In genomic region chrX:50691820-50692219, GRCh38 we compare ENCODE assay signal across 8 cellular contexts.
DNase-seq lines count a peak whose midpoint lies in the region; ATAC-seq and TF ChIP-seq lines count a peak whose summit lies in the region.

No MANE protein-coding gene starts in this region.

- ATAC-seq in T-helper 17 cell (peak; percentile 63), HG03196 (IDR thresholded peaks at IDR 0.05; ENCODE audit: unreplicated experiment) (no peak)

- H3K4me3 ChIP-seq in AG04449 (ENCODE audit: low read depth, low read length), result no peak overlapping the region
- no peak overlapping the region for H3K4me3 ChIP-seq in GM23248

- H3K79me2 ChIP-seq in GM23248 (ENCODE audit: insufficient read depth), result no peaks in the 10 kb centered on the region

- H3K27me3 Mint-ChIP-seq in T-helper 17 cell, result peaks cover 17% of the 10 kb centered on the region

- POLR2A ChIA-PET in AG04449 (lab: Yijun Ruan, JAX), result no interaction called here

- no peaks in the 10 kb centered on the region for H3K9me2 ChIP-seq in GM23248 (ENCODE audit: insufficient read depth)

- peak; percentile 29 for TF ChIP-seq CTCF in AG04449 (IDR thresholded peaks at IDR 0.05; ENCODE audit: insufficient read depth, low read length, missing control alignments)

- H3K9ac ChIP-seq in GM23248, result no peak overlapping the region

- in situ Hi-C loops in GM23248 (cut with MboI), result no loop called here

- WGBS in GM23248 (ENCODE audit: low coverage in 1 of 2, low lambda C conversion rate in 2 of 2, missing lambda C conversion rate in 2 of 2), 2 experiments, result 21 to 22% methylated on average over 5 of the region's 5 CpGs

- no peak for DNase-seq in AG04449 (ENCODE audit: low read depth, low spot score)
- DNase-seq in ELR (ENCODE audit: low read depth), result peak; percentile 29
- peak; percentile 61 for DNase-seq in GM23248
- DNase-seq in LoVo (ENCODE audit: low spot score), result peak; percentile 34
- no peak for DNase-seq in T-helper 17 cell
- peak; percentile 28 for DNase-seq in fibroblast of the conjunctiva (ENCODE audit: low read depth)
- peak; percentile 35 for DNase-seq in pons (ENCODE audit: low spot score)

- no peak overlapping the region for H3K27ac Mint-ChIP-seq in T-helper 17 cell

- 0 out of 2 replicates have a peak overlapping the region, but pooled peaks have one; percentile 29 for H2AFZ ChIP-seq in GM23248

- H3K9me3 ChIP-seq in GM23248 (ENCODE audit: low read depth), result no peaks in the 10 kb centered on the region
- no peaks in the 10 kb centered on the region for H3K9me3 ChIP-seq in T-helper 17 cell (ENCODE audit: control insufficient read depth, low read length, poor library complexity, severe bottlenecking)

- no peaks in the 10 kb centered on the region for H3K4me1 ChIP-seq in GM23248 (ENCODE audit: insufficient read depth)

- no peaks in the 10 kb centered on the region for H4K20me1 ChIP-seq in GM23248 (ENCODE audit: insufficient read depth)

- no peak overlapping the region for H3K4me3 Mint-ChIP-seq in T-helper 17 cell

- no peaks in the 10 kb centered on the region for H3K27me3 ChIP-seq in GM23248 (replicated peaks; ENCODE audit: insufficient read depth)

- H3K36me3 Mint-ChIP-seq in T-helper 17 cell (ENCODE audit: low read depth), result no peaks in the 10 kb centered on the region

- CTCF ChIA-PET in AG04449 (lab: Yijun Ruan, JAX), result interaction anchor here (0.7 to 2.0 kb wide), 38 partner anchors 8 to 772 kb away, joined by 3 to 30 read pairs (median 4); no protein-coding TSS in a partner anchor

- H3K36me3 ChIP-seq in GM23248 (ENCODE audit: low read depth), result no peaks in the 10 kb centered on the region

- no peak overlapping the region for H3K4me2 ChIP-seq in GM23248 (ENCODE audit: unreplicated experiment)

- H3F3A ChIP-seq in GM23248 (ENCODE audit: insufficient read depth), result no peaks in the 10 kb centered on the region

- no peak overlapping the region for H3K27ac ChIP-seq in GM23248

- no peaks in the 10 kb centered on the region for H3K4me1 Mint-ChIP-seq in T-helper 17 cell

Comparison
In these comparisons a context has a peak if more than half of its experiments do, and no peak if none do; other contexts are left out.
1. DNase-seq: peak in ELR (single experiment), GM23248 (single experiment), LoVo (single experiment), fibroblast of the conjunctiva (single experiment) and pons (single experiment); none in AG04449 (single experiment) and T-helper 17 cell (0 of 3).